Comparison of ENCODE assay signal across 8 cellular contexts in the genomic region with DNA sequence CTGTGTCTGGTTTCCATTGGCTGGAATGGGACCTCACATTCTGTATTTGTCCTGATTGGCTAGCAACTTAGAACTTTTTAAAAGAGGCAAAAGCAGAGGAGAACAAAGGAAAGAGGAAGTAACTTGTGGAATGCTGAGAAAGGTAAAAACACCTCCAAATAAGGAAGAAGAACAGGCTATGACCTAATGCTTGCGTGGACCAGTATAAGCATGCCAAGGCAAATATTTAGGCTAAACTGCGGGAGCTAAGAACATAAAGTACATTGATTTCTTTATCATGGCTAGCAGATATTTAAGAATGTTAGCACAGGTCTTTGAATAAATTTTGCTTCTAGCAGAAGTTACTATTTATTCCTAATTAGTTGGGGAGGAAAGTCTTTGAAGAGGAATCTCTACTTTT. TPM values are rescaled to one million over a fixed set of nuclear protein-coding genes. Genes with fewer than 3 reads are reported as not detected.
DNase-seq lines count a peak whose midpoint lies in the region; FAIRE-seq and TF ChIP-seq lines count a peak whose summit lies in the region.
"Not testable (repeated sequence)": the region's sequence is repeated elsewhere in the genome, so short reads cannot be mapped to it uniquely, and the experiment has no call there.
"Had no signal": no experiment of that assay in that cellular context is flagged by ENCODE, and none has a peak within 500 bp of the region (broad histone marks: within the 10 kb centered on the region; RNA-seq: fewer than 3 reads in every experiment).

No MANE protein-coding gene starts in this region.

- in situ Hi-C loops in astrocyte of the spinal cord (cut with HindIII; ENCODE audit: low sequenced_read_pairs): not testable (repeated sequence)

- dilution Hi-C loops in endothelial cell of umbilical vein (cut with MboI; ENCODE audit: extremely low pct_ligation_motif_present, low sequenced_read_pairs): not testable (repeated sequence)

- not testable (repeated sequence) for H3K9me3 ChIP-seq in endothelial cell of umbilical vein (replicated peaks; ENCODE audit: control insufficient read depth, insufficient read depth, low read length)
- peaks cover 5 to 33% (median 23%) of the 10 kb centered on the region in 4 donors for H3K9me3 ChIP-seq in stomach

- intact Hi-C loops in endothelial cell of umbilical vein (cut with micrococcal nuclease); stomach (cut with DNase I; ENCODE audit: low total_unique reads): not testable (repeated sequence)

- H3K9me1 ChIP-seq in endothelial cell of umbilical vein (replicated peaks; ENCODE audit: control insufficient read depth, extremely low read depth, insufficient read depth, low read length): not testable (repeated sequence)

- H3K4me1 ChIP-seq in endothelial cell of umbilical vein (ENCODE audit: control insufficient read depth, extremely low read depth, insufficient read depth, low read length); stomach: not testable (repeated sequence)

- peak overlapping the region; percentile 56; the same call in 1 of the 2 replicates for H3K27ac ChIP-seq in C4-2B
- H3K27ac ChIP-seq in endothelial cell of umbilical vein (ENCODE audit: insufficient read depth, low read depth, low read length); stomach: not testable (repeated sequence)

- H3K27me3 ChIP-seq in endothelial cell of umbilical vein (ENCODE audit: control insufficient read depth in 2 of 2, insufficient read depth in 2 of 2, low read length in 2 of 2); stomach: not testable (repeated sequence)

- WGBS in stomach, 5 donors: 28 to 76% (median 42%) methylated on average over 2 of the region's 2 CpGs

- FAIRE-seq in endothelial cell of umbilical vein (lab: Jason Lieb, UNC): not testable (repeated sequence)

- TF ChIP-seq CTCF in C4-2B (conservative IDR thresholded peaks at IDR 0.05); astrocyte of the spinal cord (IDR thresholded peaks at IDR 0.05; ENCODE audit: low read depth, low read length); choroid plexus epithelial cell (conservative IDR thresholded peaks at IDR 0.05; ENCODE audit: low read depth, low read length); endothelial cell of umbilical vein (IDR thresholded peaks at IDR 0.05; ENCODE audit: extremely low read depth in 1 of 2, insufficient read depth in 1 of 2, low read depth in 1 of 2, low read length in 2 of 2); stomach (IDR thresholded peaks at IDR 0.05): not testable (repeated sequence)

- CTCF ChIA-PET in endothelial cell of umbilical vein (lab: Charles Lee): interaction anchor here (0.8 kb wide), 1 partner anchor 50 kb away, joined by 3 read pairs; no protein-coding TSS in a partner anchor

- not testable (repeated sequence) for H3K36me3 ChIP-seq in endothelial cell of umbilical vein (ENCODE audit: control insufficient read depth in 2 of 2, extremely low read depth in 1 of 2, insufficient read depth in 2 of 2, low read length in 2 of 2); stomach

- DNase-seq in OCI-M1 (lab: John Stamatoyannopoulos, UW) (peak; percentile 14), astrocyte of the spinal cord (ENCODE audit: low read depth, low spot score) (peak; percentile 55), choroid plexus epithelial cell (ENCODE audit: low read depth) (peak; percentile 60), endothelial cell of umbilical vein (ENCODE audit: low read depth, low spot score) (peak; percentile 19), kidney glomerular epithelial cell (lab: John Stamatoyannopoulos, UW) (peak; percentile 11), stomach (peak; percentile 31)

- TF ChIP-seq POLR2A in endothelial cell of umbilical vein (IDR thresholded peaks at IDR 0.05; ENCODE audit: low read depth, low read length); stomach (IDR thresholded peaks at IDR 0.05): not testable (repeated sequence)

- not testable (repeated sequence) for H3K79me2 ChIP-seq in endothelial cell of umbilical vein (ENCODE audit: control insufficient read depth, insufficient read depth, low read length)

- not testable (repeated sequence) for TF ChIP-seq EP300 in stomach (IDR thresholded peaks at IDR 0.05)

- H3K4me2 ChIP-seq in endothelial cell of umbilical vein (ENCODE audit: insufficient read depth, low read length): not testable (repeated sequence)

- H3K4me3 ChIP-seq in astrocyte of the spinal cord (ENCODE audit: low read depth, low read length); choroid plexus epithelial cell (ENCODE audit: low read depth, low read length); endothelial cell of umbilical vein (replicated peaks in 1 of 3; ENCODE audit: insufficient read depth in 1 of 3, low read depth in 1 of 3, low read length in 3 of 3); stomach: not testable (repeated sequence)

- H4K20me1 ChIP-seq in endothelial cell of umbilical vein (replicated peaks; ENCODE audit: control insufficient read depth, extremely low read depth, insufficient read depth, low read length): not testable (repeated sequence)

- H3K9ac ChIP-seq in endothelial cell of umbilical vein (replicated peaks; ENCODE audit: extremely low read depth, insufficient read depth, low read length): not testable (repeated sequence)

- not testable (repeated sequence) for BruUV-seq in endothelial cell of umbilical vein (replicated peaks; lab: Mats Ljungman, UMichigan)

- POLR2A ChIA-PET in endothelial cell of umbilical vein (lab: Charles Lee): not testable (repeated sequence)

- not testable (repeated sequence) for H2AFZ ChIP-seq in endothelial cell of umbilical vein (ENCODE audit: low read depth, low read length)

RNA-seq across cellular contexts. Expression of a gene that starts 59.5 kb away (rescaled TPM):
- total RNA-seq in endothelial cell of umbilical vein (1.9 and 2.0 TPM in 2 replicates), stomach (1 to 10 TPM in 3 of 5 donors, under 1 TPM in 1, not detected in 1; 0.45 to 1.6 (median 1.5) TPM)
- polyA plus RNA-seq in endothelial cell of umbilical vein (0.86 and 0.88 TPM in 2 replicates), stomach (1 to 10 TPM in 2 of 3 donors, under 1 TPM in 1; 0.56 to 1.4 (median 1.2) TPM)
- 0.88 and 0.96 TPM in 2 replicates for polyA plus RNA-seq in endothelial cell of umbilical vein (2011; cell fraction: cytosol; rRNA removed)
- 0.90 and 0.96 TPM in 2 replicates for polyA plus RNA-seq in endothelial cell of umbilical vein (2011; cell fraction: nucleus; rRNA removed)
- 0.89 and 1.3 TPM in 2 replicates for polyA plus RNA-seq in endothelial cell of umbilical vein (2012)
- polyA minus RNA-seq in endothelial cell of umbilical vein: 0.85 and 1.9 TPM in 2 replicates
- not detected for polyA minus RNA-seq in endothelial cell of umbilical vein (2011; cell fraction: cytosol; rRNA and poly(A)+ RNA removed)
- 1.5 and 2.9 TPM in 2 replicates for polyA minus RNA-seq in endothelial cell of umbilical vein (2011; cell fraction: nucleus; rRNA and poly(A)+ RNA removed)
- total RNA-seq: G401 had no signal
